In the genomic region with DNA sequence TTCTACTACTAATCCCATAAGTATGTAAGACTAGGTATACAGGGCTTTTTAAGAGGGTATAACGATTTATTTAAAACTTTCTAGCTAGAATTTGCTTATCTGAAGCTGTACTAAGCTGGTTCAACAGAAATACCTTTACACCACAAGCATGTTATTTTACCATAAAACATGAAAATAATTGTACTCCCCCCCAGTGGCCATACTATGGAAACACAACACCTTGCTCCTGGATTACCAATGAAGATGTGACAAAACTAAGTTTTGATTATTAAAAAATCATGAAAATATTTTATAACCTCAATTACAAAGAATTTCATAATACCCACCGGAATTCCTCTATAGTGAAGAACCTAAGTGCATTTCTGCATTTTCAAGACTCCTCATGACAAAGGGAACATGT, we compare ENCODE assay signal across 8 cellular contexts. TPM values are rescaled to one million over a fixed set of nuclear protein-coding genes. Genes with fewer than 3 reads are reported as not detected.
DNase-seq lines count a peak whose midpoint lies in the region; ATAC-seq, FAIRE-seq and TF ChIP-seq lines count a peak whose summit lies in the region.

No MANE protein-coding gene starts in this region.

- intact Hi-C loops in activated CD4-positive, alpha-beta T cell treated with anti-CD3 and anti-CD28 coated beads, Interleukin-2, amount 10 ng/mL, durations not matched to agents 24 days and 14 days (cut with micrococcal nuclease): loop anchor here (1.0 kb wide), 2 partner anchors 8 to 53 kb away; no protein-coding TSS in a partner anchor
- intact Hi-C loops in K562 (cut with micrococcal nuclease): loop anchor here (1.0 kb wide), 1 partner anchor 53 kb away; no protein-coding TSS in a partner anchor

- WGBS in K562 (ENCODE audit: insufficient coverage, low coverage, missing lambda C conversion rate): 2% methylated on average over 2 of the region's 2 CpGs
- no CpG with 5 or more reads among the region's 2 CpGs for WGBS in mesendoderm (ENCODE audit: extremely low coverage, insufficient coverage, low lambda C conversion rate)

- H3K9me3 ChIP-seq in HUES48 (ENCODE audit: control insufficient read depth, insufficient read depth, low read length) (no peaks in the 10 kb centered on the region), K562 (replicated peaks; ENCODE audit: control insufficient read depth, insufficient read depth, low read depth, low read length) (no peaks in the 10 kb centered on the region)

- POLR2A ChIA-PET in K562 (lab: Yijun Ruan, JAX): interaction anchor here (0.6 to 3.5 kb wide), 7 partner anchors 9 to 1180 kb away, joined by 3 to 39 read pairs (median 4); no protein-coding TSS in a partner anchor

- H3K27me3 Mint-ChIP-seq in activated CD4-positive, alpha-beta T cell treated with anti-CD3 and anti-CD28 coated beads, Interleukin-2, amount 10 ng/mL, durations not matched to agents 24 days and 14 days: no peaks in the 10 kb centered on the region
- H3K27me3 Mint-ChIP-seq in nephron (ENCODE audit: low read depth): no peaks in the 10 kb centered on the region

- DNase-seq in activated CD4-positive, alpha-beta T cell treated with anti-CD3 and anti-CD28 coated beads, Interleukin-2, amount 10 ng/mL, durations not matched to agents 24 days and 14 days: peak; percentile 77
- no peak for DNase-seq in activated CD4-positive, alpha-beta T cell treated with anti-CD3 and anti-CD28 coated beads for 1 hour
- DNase-seq in K562 (ENCODE audit: extremely low read depth in 1 of 4, low spot score in 3 of 4) (peak; percentile 56 to 58 (median 57)), mesendoderm (no peak), 8988T (no peak)
- no peak for DNase-seq in stimulated activated CD4-positive, alpha-beta T cell treated with anti-CD3 and anti-CD28 coated beads, Interleukin-12 subunit alpha, Interleukin-12 subunit beta, amount 100 ng/mL, for 4 hours

- TF ChIP-seq POLR2A in K562 (conservative IDR thresholded peaks at IDR 0.05): no peak

- no peak overlapping the region for H2BK120ac ChIP-seq in mesendoderm (ENCODE audit: low read depth, low read length)

- H3K4me1 Mint-ChIP-seq in activated CD4-positive, alpha-beta T cell treated with anti-CD3 and anti-CD28 coated beads, Interleukin-2, amount 10 ng/mL, durations not matched to agents 24 days and 14 days: peaks cover 65% of the 10 kb centered on the region
- peaks cover 40% of the 10 kb centered on the region for H3K4me1 Mint-ChIP-seq in nephron

- no TSS peak for BruUV-seq in K562 (replicated peaks; lab: Mats Ljungman, UMichigan)

- H3K27me3 ChIP-seq in HUES48 (ENCODE audit: control insufficient read depth, insufficient read depth, low read length): no peaks in the 10 kb centered on the region
- H3K27me3 ChIP-seq in K562 (ENCODE audit: control insufficient read depth in 2 of 2, insufficient read depth in 2 of 2, low read length in 2 of 2): no peaks in the 10 kb centered on the region
- H3K27me3 ChIP-seq in mesendoderm (ENCODE audit: insufficient read depth, low read length, poor library complexity): no peaks in the 10 kb centered on the region

- H3K27ac ChIP-seq in HUES48 (ENCODE audit: low read depth, low read length) (peak overlapping the region; percentile 16), K562 (ENCODE audit: extremely low read depth, low read depth, low read length) (no peak overlapping the region), mesendoderm (ENCODE audit: low read depth, low read length) (no peak overlapping the region)

- in situ Hi-C loops in K562 (cut with MboI): no loop called here

- H3K79me2 ChIP-seq in K562 (ENCODE audit: control insufficient read depth, insufficient read depth, low read length) (peaks cover 97% of the 10 kb centered on the region), mesendoderm (ENCODE audit: control insufficient read depth, insufficient read depth, low read length) (no peaks in the 10 kb centered on the region)

- no peaks in the 10 kb centered on the region for H3K36me3 ChIP-seq in HUES48 (ENCODE audit: control insufficient read depth, insufficient read depth, low read length)
- no peaks in the 10 kb centered on the region for H3K36me3 ChIP-seq in K562 (ENCODE audit: control insufficient read depth, insufficient read depth, low read length)
- H3K36me3 ChIP-seq in mesendoderm (ENCODE audit: control insufficient read depth, insufficient read depth, low read length): no peaks in the 10 kb centered on the region

- H3K9me3 Mint-ChIP-seq in activated CD4-positive, alpha-beta T cell treated with anti-CD3 and anti-CD28 coated beads, Interleukin-2, amount 10 ng/mL, durations not matched to agents 24 days and 14 days: peaks cover 4% of the 10 kb centered on the region
- H3K9me3 Mint-ChIP-seq in nephron: peaks cover 12% of the 10 kb centered on the region

- H4K5ac ChIP-seq in mesendoderm (ENCODE audit: low read length): no peak overlapping the region

- peak; percentile 44 to 72 for TF ChIP-seq RAD21 in K562 (CRISPR knock-in tag; conservative IDR thresholded peaks at IDR 0.05 in 1 of 2, IDR thresholded peaks at IDR 0.05 in 1 of 2)

- H3K36me3 Mint-ChIP-seq in activated CD4-positive, alpha-beta T cell treated with anti-CD3 and anti-CD28 coated beads, Interleukin-2, amount 10 ng/mL, durations not matched to agents 24 days and 14 days (ENCODE audit: low read depth): peaks cover 39% of the 10 kb centered on the region
- H3K36me3 Mint-ChIP-seq in nephron (ENCODE audit: low read depth): peaks cover 53% of the 10 kb centered on the region

- no peak overlapping the region for H2BK15ac ChIP-seq in mesendoderm (replicated peaks; ENCODE audit: low read depth)

- no peak overlapping the region for H2AK5ac ChIP-seq in mesendoderm (ENCODE audit: low read length)

- H3K4me1 ChIP-seq in HUES48 (ENCODE audit: control insufficient read depth, insufficient read depth, low read length) (peaks cover 27% of the 10 kb centered on the region), K562 (replicated peaks in 1 of 2; ENCODE audit: control insufficient read depth in 2 of 2, insufficient read depth in 2 of 2, low read length in 2 of 2) (peaks cover 3 to 23% of the 10 kb centered on the region in 2 experiments; a peak in 3 of 5 replicates), mesendoderm (ENCODE audit: control insufficient read depth, low read depth, low read length) (no peaks in the 10 kb centered on the region)

- H4K8ac ChIP-seq in mesendoderm (ENCODE audit: low read depth, low read length): no peak overlapping the region

- H3K79me1 ChIP-seq in mesendoderm (ENCODE audit: low read length): peaks cover 3% of the 10 kb centered on the region

- peak overlapping the region; percentile 6 for H3K27ac Mint-ChIP-seq in activated CD4-positive, alpha-beta T cell treated with anti-CD3 and anti-CD28 coated beads, Interleukin-2, amount 10 ng/mL, durations not matched to agents 24 days and 14 days
- no peak overlapping the region for H3K27ac Mint-ChIP-seq in nephron

- no peak overlapping the region for H3K18ac ChIP-seq in mesendoderm (ENCODE audit: low read length)

- H3K4me3 ChIP-seq in HUES48 (ENCODE audit: low read depth, low read length): no peak overlapping the region
- H3K4me3 ChIP-seq in K562: no peak overlapping the region
- no peak overlapping the region for H3K4me3 ChIP-seq in mesendoderm (ENCODE audit: low read length)

- H4K20me1 ChIP-seq in K562 (replicated peaks; ENCODE audit: control insufficient read depth, insufficient read depth, low read length): peaks cover under 1% of the 10 kb centered on the region; the same call in 1 of the 2 replicates

- no peak overlapping the region for H3K4ac ChIP-seq in mesendoderm (ENCODE audit: low read depth, low read length)

- TF ChIP-seq CTCF in K562 (IDR thresholded peaks at IDR 0.05 in 2 of 3, conservative IDR thresholded peaks at IDR 0.05 in 1 of 3; ENCODE audit: insufficient read depth in 2 of 3, low read depth in 1 of 3, low read length in 3 of 3): peak; percentile 37 to 78 (median 50); a peak in 4 of 6 replicates
- peak; percentile 18 to 32 (median 27) for TF ChIP-seq CTCF in nephron (IDR thresholded peaks at IDR 0.05; ENCODE audit: unreplicated experiment in 3 of 3)

- no peak overlapping the region for H3K23ac ChIP-seq in mesendoderm (ENCODE audit: low read length)

- no peak for TF ChIP-seq EP300 in K562 (IDR thresholded peaks at IDR 0.05; ENCODE audit: low read length)

- no peak overlapping the region for H3K56ac ChIP-seq in mesendoderm (ENCODE audit: low read length)

- CTCF ChIA-PET in K562 (lab: Yijun Ruan, JAX; ENCODE audit: low intra/inter-chr PET ratio): interaction anchor here (1.3 kb wide), 1 partner anchor 54 kb away, joined by 4 read pairs; no protein-coding TSS in a partner anchor

- H3K9ac ChIP-seq in HUES48 (ENCODE audit: low read depth, low read length) (no peak overlapping the region), K562 (ENCODE audit: insufficient read depth in 1 of 2, low read depth in 2 of 2, low read length in 2 of 2) (no peak overlapping the region), mesendoderm (ENCODE audit: low read length) (no peak overlapping the region)

- FAIRE-seq in K562 (lab: Jason Lieb, UNC): peak; percentile 75

- H3K4me2 ChIP-seq in K562 (ENCODE audit: insufficient read depth, low read length): no peak overlapping the region
- no peak overlapping the region for H3K4me2 ChIP-seq in mesendoderm (ENCODE audit: low read length)

- no peak overlapping the region for H3K4me3 Mint-ChIP-seq in activated CD4-positive, alpha-beta T cell treated with anti-CD3 and anti-CD28 coated beads, Interleukin-2, amount 10 ng/mL, durations not matched to agents 24 days and 14 days
- no peak overlapping the region for H3K4me3 Mint-ChIP-seq in nephron

- peak; percentile 76 for ATAC-seq in K562

- no peaks in the 10 kb centered on the region for H3K9me1 ChIP-seq in K562 (ENCODE audit: control insufficient read depth, insufficient read depth, low read length)

- no peak overlapping the region for H2AFZ ChIP-seq in K562 (ENCODE audit: low read depth, low read length)

- H2BK5ac ChIP-seq in mesendoderm (ENCODE audit: low read length): no peak overlapping the region

RNA-seq across cellular contexts. Expression of gene LPIN2, which starts 27.3 kb away (rescaled TPM):
- 111 and 118 TPM in 2 replicates for total RNA-seq in activated CD4-positive, alpha-beta T cell treated with anti-CD3 and anti-CD28 coated beads, Interleukin-2, amount 10 ng/mL, durations not matched to agents 24 days and 14 days
- 45.6 and 69.6 TPM in 2 replicates for total RNA-seq in K562 (2011; cell fraction: chromatin; rRNA removed; ENCODE audit: low replicate concordance)
- 29.0 and 29.5 TPM in 2 replicates for total RNA-seq in K562 (2011; cell fraction: nucleolus; rRNA removed)
- 35.7 and 37.3 TPM in 2 replicates for total RNA-seq in K562 (2011; cell fraction: nucleoplasm; rRNA removed)
- total RNA-seq in K562 (2014; rRNA removed) (21.0 and 23.3 TPM in 2 replicates), K562 (2014; rRNA removed; fragmentation: Illumina TruSeq; extraction: Trizol) (20.6 and 23.5 TPM in 2 replicates), K562 (2015; rRNA removed; fragmentation: Illumina TruSeq; extraction: Trizol) (24.3 and 25.3 TPM in 2 replicates), K562 (2021) (26.1 and 31.7 TPM in 2 replicates)
- polyA plus RNA-seq in K562 (2011; rRNA removed) (33.2 and 34.8 TPM in 2 replicates), K562 (2014; fragmentation: Illumina TruSeq; extraction: Trizol) (24.2 and 30.3 TPM in 2 replicates), K562 (2014; fragmentation: Nextera tagmentation; extraction: Ambion mirVana) (1 to 10 TPM; 5.2 to 7.6 TPM), K562 (2014; rRNA removed) (23.0 and 24.6 TPM in 2 replicates)
- 17.2 and 25.7 TPM in 2 replicates for polyA plus RNA-seq in K562 (2011; cell fraction: cytosol; rRNA removed)
- 37.4 and 44.9 TPM in 2 replicates for polyA plus RNA-seq in K562 (2011; cell fraction: nucleus; rRNA removed)
- polyA plus RNA-seq in K562 (2012): 18.3 and 28.4 TPM in 2 replicates
- 41.5 and 47.0 TPM in 2 replicates for polyA minus RNA-seq in K562 (2011; rRNA and poly(A)+ RNA removed)
- polyA minus RNA-seq in K562 (2011; cell fraction: cytosol; rRNA and poly(A)+ RNA removed): 22.2 and 22.3 TPM in 2 replicates
- 20.3 and 39.2 TPM in 2 replicates for polyA minus RNA-seq in K562 (2011; cell fraction: nucleus; rRNA and poly(A)+ RNA removed)
- polyA plus RNA-seq in mesendoderm (2013, experiment 1 of 2): 7.8 TPM
- polyA plus RNA-seq in mesendoderm (2013, experiment 2 of 2): 8.8 TPM

Comparison
In these comparisons a context has a peak if more than half of its experiments do, and no peak if none do; other contexts are left out.
1. DNase-seq: peak in activated CD4-positive, alpha-beta T cell treated with anti-CD3 and anti-CD28 coated beads, Interleukin-2, amount 10 ng/mL, durations not matched to agents 24 days and 14 days (single experiment) and K562 (4 of 4); none in activated CD4-positive, alpha-beta T cell treated with anti-CD3 and anti-CD28 coated beads for 1 hour (single experiment), stimulated activated CD4-positive, alpha-beta T cell treated with anti-CD3 and anti-CD28 coated beads, Interleukin-12 subunit alpha, Interleukin-12 subunit beta, amount 100 ng/mL, for 4 hours (single experiment), mesendoderm (single experiment) and 8988T (single experiment).